Comparison of ENCODE assay signal across 10 cellular contexts in genomic region chr3:49928511-49929017, GRCh38. TPM values are rescaled to one million over a fixed set of nuclear protein-coding genes. Genes with fewer than 3 reads are reported as not detected.
DNase-seq lines count a peak whose midpoint lies in the region; ATAC-seq and TF ChIP-seq lines count a peak whose summit lies in the region.
"Had no signal": no experiment of that assay in that cellular context is flagged by ENCODE, and none has a peak within 500 bp of the region (broad histone marks: within the 10 kb centered on the region; RNA-seq: fewer than 3 reads in every experiment).

No MANE protein-coding gene starts in this region.

- TF ChIP-seq RAD21 in neural cell (conservative IDR thresholded peaks at IDR 0.05): no peak

- ATAC-seq in GM18909 (IDR thresholded peaks at IDR 0.05; ENCODE audit: poor library complexity, unreplicated experiment) (no peak), HG03442 (IDR thresholded peaks at IDR 0.05; ENCODE audit: unreplicated experiment) (no peak)

- H3K4me2 ChIP-seq in BLaER1: peak overlapping the region; percentile 82
- no peak overlapping the region for H3K4me2 ChIP-seq in neural cell (ENCODE audit: low read length)

- no peak overlapping the region for H2AFZ ChIP-seq in neural cell (ENCODE audit: low read depth, low read length)

- H3K36me3 ChIP-seq in BLaER1 (peaks cover 8% of the 10 kb centered on the region), MG63 (no peaks in the 10 kb centered on the region), neural cell (ENCODE audit: insufficient read depth, low read length) (no peaks in the 10 kb centered on the region)

- H3K4me3 ChIP-seq in BLaER1: peak overlapping the region; percentile 82
- peak overlapping the region; percentile 84 for H3K4me3 ChIP-seq in MG63
- peak overlapping the region in 56 of 59 donors; percentile 63 to 98 (median 90) for H3K4me3 ChIP-seq in dorsolateral prefrontal cortex
- peak overlapping the region; percentile 99 for H3K4me3 ChIP-seq in neural cell (ENCODE audit: low read length)

- H3K9me2 ChIP-seq in neural cell (ENCODE audit: insufficient read depth, low read length): no peaks in the 10 kb centered on the region

- peaks cover 39% of the 10 kb centered on the region for H3K4me1 ChIP-seq in BLaER1

- H3K9me3 ChIP-seq in BLaER1 (no peaks in the 10 kb centered on the region), MG63 (no peaks in the 10 kb centered on the region), neural cell (ENCODE audit: low read length) (no peaks in the 10 kb centered on the region)

- no peaks in the 10 kb centered on the region for H4K20me1 ChIP-seq in BLaER1
- H4K20me1 ChIP-seq in neural cell (ENCODE audit: insufficient read depth): no peaks in the 10 kb centered on the region

- H3K79me2 ChIP-seq in neural cell (replicated peaks; ENCODE audit: insufficient read depth, low read length): no peaks in the 10 kb centered on the region

- no peak overlapping the region for H3K27ac ChIP-seq in BLaER1
- peak overlapping the region in 3 of 59 donors; percentile 90 to 96 (median 93) for H3K27ac ChIP-seq in dorsolateral prefrontal cortex
- no peak overlapping the region for H3K27ac ChIP-seq in neural cell (ENCODE audit: low read length)

- intact Hi-C loops in dorsolateral prefrontal cortex (cut with DNase I): loop anchor here in 1 of 2 donors (1.0 kb wide), 1 partner anchor 12 kb away; the partner anchor contains the start of gene RBM6

- H3K9ac ChIP-seq in BLaER1: peak overlapping the region; percentile 83; the same call in 1 of the 2 replicates
- peak overlapping the region; percentile 0 for H3K9ac ChIP-seq in neural cell (ENCODE audit: low read length)

- H3K27me3 ChIP-seq in BLaER1 (no peaks in the 10 kb centered on the region), MG63 (no peaks in the 10 kb centered on the region), dorsolateral prefrontal cortex (no peaks in the 10 kb centered on the region), neural cell (ENCODE audit: insufficient read depth, low read depth, low read length) (no peaks in the 10 kb centered on the region)

- DNase-seq in MG63 (no peak), dorsolateral prefrontal cortex (no peak), NCI-H446 treated with DMSO at 0.1 percent for 48 hours (lab: John Stamatoyannopoulos, UW) (no peak)
- DNase-seq in activated effector memory CD4-positive, alpha-beta T cell treated with anti-CD3 and anti-CD28 coated beads, Interleukin-2, amount 50 U/mL, for 16 hours: no peak
- DNase-seq: activated gamma-delta T cell, NCI-H226 had no signal

- TF ChIP-seq CTCF in dorsolateral prefrontal cortex (IDR thresholded peaks at IDR 0.05 in 54 of 56, conservative IDR thresholded peaks at IDR 0.05 in 2 of 56; ENCODE audit: low read depth in 1 of 56, partially characterized antibody in 56 of 56) (no peak), neural cell (IDR thresholded peaks at IDR 0.05; ENCODE audit: poor library complexity, severe bottlenecking) (no peak)

- no peak for TF ChIP-seq EP300 in neural cell (conservative IDR thresholded peaks at IDR 0.05; ENCODE audit: poor library complexity, severe bottlenecking)

- no peaks in the 10 kb centered on the region for H3F3A ChIP-seq in neural cell (ENCODE audit: insufficient read depth, low read length, poor library complexity, severe bottlenecking)

TF ChIP-seq in neural cell, 6 proteins besides CTCF, POLR2A, EP300 and RAD21:
- TF ChIP-seq TAF1 (IDR thresholded peaks at IDR 0.05; ENCODE audit: low read depth) (no peak), MXI1 (conservative IDR thresholded peaks at IDR 0.05; ENCODE audit: poor library complexity, severe bottlenecking) (no peak), POLR2AphosphoS5 (IDR thresholded peaks at IDR 0.05) (no peak), REST (IDR thresholded peaks at IDR 0.05; ENCODE audit: borderline replicate concordance) (no peak), SMC3 (conservative IDR thresholded peaks at IDR 0.05; ENCODE audit: poor library complexity) (no peak), EZH2 (IDR thresholded peaks at IDR 0.05; ENCODE audit: borderline replicate concordance, insufficient read depth, low read length, poor library complexity, severe bottlenecking) (no peak)

RNA-seq across cellular contexts. Expression of gene MON1A, which starts 1.0 kb away (rescaled TPM):
- 10.3 and 15.6 TPM in 2 replicates for total RNA-seq in MG63 (2014; rRNA removed; shearing (Covaris generic); ENCODE audit: low replicate concordance)
- 10 to 100 TPM; 14.1 to 38.3 (median 21.6) TPM for total RNA-seq in dorsolateral prefrontal cortex
- polyA plus RNA-seq in neural cell: 35.4 and 41.3 TPM in 2 replicates
- 19.7 and 24.1 TPM in 2 replicates for polyA minus RNA-seq in neural cell

RNA-seq across cellular contexts. Expression of gene RBM6, which starts 11.4 kb away (rescaled TPM):
- total RNA-seq in MG63 (2014; rRNA removed; shearing (Covaris generic); ENCODE audit: low replicate concordance): 12.9 and 13.2 TPM in 2 replicates
- total RNA-seq in dorsolateral prefrontal cortex: 100 to 1,000 TPM in 102 of 120 experiments, 10 to 100 TPM in 18; 77.2 to 210 (median 125) TPM
- 177 and 192 TPM in 2 replicates for polyA plus RNA-seq in neural cell
- polyA minus RNA-seq in neural cell: 115 and 129 TPM in 2 replicates

RNA-seq across cellular contexts. Expression of gene MST1R, which starts 24.9 kb away (rescaled TPM):
- 1.1 and 1.9 TPM in 2 replicates for total RNA-seq in MG63 (2014; rRNA removed; shearing (Covaris generic); ENCODE audit: low replicate concordance)
- 1 to 10 TPM in 114 of 120 experiments, under 1 TPM in 6; 0.24 to 8.4 (median 3.0) TPM for total RNA-seq in dorsolateral prefrontal cortex
- polyA plus RNA-seq in neural cell: 2.0 and 4.2 TPM in 2 replicates
- polyA minus RNA-seq in neural cell: 1.5 and 2.5 TPM in 2 replicates

RNA-seq across cellular contexts. Expression of gene CAMKV, which starts 58.9 kb away (rescaled TPM):
- total RNA-seq in MG63 (2014; rRNA removed; shearing (Covaris generic); ENCODE audit: low replicate concordance): 0.20 TPM in 1 of 2 replicates, not detected in the other
- 100 to 1,000 TPM in 115 of 120 experiments, 10 to 100 TPM in 5; 55.9 to 285 (median 187) TPM for total RNA-seq in dorsolateral prefrontal cortex
- 293 and 316 TPM in 2 replicates for polyA plus RNA-seq in neural cell
- polyA minus RNA-seq in neural cell: 148 and 151 TPM in 2 replicates
